ENCODE assay signal across 8 cellular contexts in the genomic region with DNA sequence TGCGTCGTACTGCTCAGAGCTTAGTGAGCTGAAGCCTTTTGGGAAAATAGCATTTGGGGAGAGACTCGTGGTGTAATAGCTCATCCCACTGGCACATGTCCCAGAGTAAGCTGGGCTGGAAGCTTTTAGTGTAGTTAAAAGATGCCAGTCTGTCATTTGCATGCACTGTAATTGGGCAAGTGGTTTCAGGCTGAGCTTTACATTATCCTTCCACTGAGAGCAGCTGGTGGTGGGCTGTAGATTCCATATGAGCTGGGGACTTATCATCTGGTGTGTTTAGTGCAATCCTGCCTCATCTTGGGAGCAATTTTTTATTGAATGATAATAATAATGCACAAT.
DNase-seq lines count a peak whose midpoint lies in the region; ATAC-seq and TF ChIP-seq lines count a peak whose summit lies in the region.

No MANE protein-coding gene starts in this region.

- H3K4me3 Mint-ChIP-seq in activated T-helper 2 cell treated with anti-CD3 and anti-CD28 coated beads, Interferon-gamma antibody, Interleukin-2, Interleukin-4, amounts not matched to agents 10 μg/mL and 5 μg/mL and 100 μg/mL, durations not matched to agents 14 hours and 24 hours and 36 hours (ENCODE audit: low read depth), result no peak overlapping the region
- no peak overlapping the region for H3K4me3 Mint-ChIP-seq in natural killer cell

- DNase-seq in GM03348 (ENCODE audit: low spot score), result peak; percentile 81
- DNase-seq in NCI-H82 treated with DMSO at 0.1 percent for 48 hours (lab: John Stamatoyannopoulos, UW; ENCODE audit: unreplicated experiment), result peak; percentile 99
- DNase-seq in fibroblast of peridontal ligament (ENCODE audit: extremely low read depth), result peak; percentile 96
- no peak for DNase-seq in GM20000 (ENCODE audit: low spot score)
- no peak for DNase-seq in activated T-helper 2 cell treated with anti-CD3 and anti-CD28 coated beads, Interferon-gamma antibody, Interleukin-2, Interleukin-4, amounts not matched to agents 10 μg/mL and 5 μg/mL and 100 μg/mL, durations not matched to agents 14 hours and 24 hours and 36 hours (ENCODE audit: low spot score)
- DNase-seq in natural killer cell, result no peak

- no peak overlapping the region for H3K9ac ChIP-seq in rectal smooth muscle tissue (ENCODE audit: low read length)

- no peaks in the 10 kb centered on the region for H3K27me3 Mint-ChIP-seq in activated T-helper 2 cell treated with anti-CD3 and anti-CD28 coated beads, Interferon-gamma antibody, Interleukin-2, Interleukin-4, amounts not matched to agents 10 μg/mL and 5 μg/mL and 100 μg/mL, durations not matched to agents 14 hours and 24 hours and 36 hours (ENCODE audit: low read depth)
- no peaks in the 10 kb centered on the region for H3K27me3 Mint-ChIP-seq in natural killer cell (ENCODE audit: low read depth in 2 of 2)

- H3K27ac Mint-ChIP-seq in activated T-helper 2 cell treated with anti-CD3 and anti-CD28 coated beads, Interferon-gamma antibody, Interleukin-2, Interleukin-4, amounts not matched to agents 10 μg/mL and 5 μg/mL and 100 μg/mL, durations not matched to agents 14 hours and 24 hours and 36 hours, result no peak overlapping the region
- no peak overlapping the region for H3K27ac Mint-ChIP-seq in natural killer cell

- H3K36me3 Mint-ChIP-seq in activated T-helper 2 cell treated with anti-CD3 and anti-CD28 coated beads, Interferon-gamma antibody, Interleukin-2, Interleukin-4, amounts not matched to agents 10 μg/mL and 5 μg/mL and 100 μg/mL, durations not matched to agents 14 hours and 24 hours and 36 hours (ENCODE audit: low read depth), result no peaks in the 10 kb centered on the region
- no peaks in the 10 kb centered on the region for H3K36me3 Mint-ChIP-seq in natural killer cell

- H3K27ac ChIP-seq in rectal smooth muscle tissue (ENCODE audit: low read depth, low read length), result peak overlapping the region; percentile 65

- peaks cover 25% of the 10 kb centered on the region for H3K4me1 ChIP-seq in rectal smooth muscle tissue (ENCODE audit: control insufficient read depth, insufficient read depth, low read length)

- intact Hi-C loops in activated T-helper 2 cell treated with anti-CD3 and anti-CD28 coated beads, Interferon-gamma antibody, Interleukin-2, Interleukin-4, amounts not matched to agents 10 μg/mL and 5 μg/mL and 100 μg/mL, durations not matched to agents 14 hours and 24 hours and 36 hours (cut with micrococcal nuclease), result no loop called here
- intact Hi-C loops in natural killer cell (cut with micrococcal nuclease), result no loop called here

- peaks cover 15% of the 10 kb centered on the region for H3K4me1 Mint-ChIP-seq in activated T-helper 2 cell treated with anti-CD3 and anti-CD28 coated beads, Interferon-gamma antibody, Interleukin-2, Interleukin-4, amounts not matched to agents 10 μg/mL and 5 μg/mL and 100 μg/mL, durations not matched to agents 14 hours and 24 hours and 36 hours (ENCODE audit: low read depth)
- H3K4me1 Mint-ChIP-seq in natural killer cell, result peaks cover 52 to 69% of the 10 kb centered on the region in 2 donors

- no peaks in the 10 kb centered on the region for H3K9me3 Mint-ChIP-seq in activated T-helper 2 cell treated with anti-CD3 and anti-CD28 coated beads, Interferon-gamma antibody, Interleukin-2, Interleukin-4, amounts not matched to agents 10 μg/mL and 5 μg/mL and 100 μg/mL, durations not matched to agents 14 hours and 24 hours and 36 hours
- no peaks in the 10 kb centered on the region for H3K9me3 Mint-ChIP-seq in natural killer cell

- H3K27me3 ChIP-seq in rectal smooth muscle tissue (ENCODE audit: control insufficient read depth, insufficient read depth, low read length), result no peaks in the 10 kb centered on the region

- no peak overlapping the region for H3K4me3 ChIP-seq in rectal smooth muscle tissue (ENCODE audit: low read length)

- H3K36me3 ChIP-seq in rectal smooth muscle tissue (ENCODE audit: control insufficient read depth, insufficient read depth, low read length), result no peaks in the 10 kb centered on the region

- ATAC-seq in natural killer cell (no peak), GM19467 (IDR thresholded peaks at IDR 0.05; ENCODE audit: unreplicated experiment) (no peak)

- TF ChIP-seq CTCF in GM20000 (IDR thresholded peaks at IDR 0.05; ENCODE audit: extremely low read depth, missing control alignments), result no peak
- no peak for TF ChIP-seq CTCF in natural killer cell (IDR thresholded peaks at IDR 0.05)

Comparison
In these comparisons a context has a peak if more than half of its experiments do, and no peak if none do; other contexts are left out.
1. DNase-seq: peak in GM03348 (single experiment), NCI-H82 treated with DMSO at 0.1 percent for 48 hours (single experiment) and fibroblast of peridontal ligament (single experiment); none in GM20000 (single experiment), activated T-helper 2 cell treated with anti-CD3 and anti-CD28 coated beads, Interferon-gamma antibody, Interleukin-2, Interleukin-4, amounts not matched to agents 10 μg/mL and 5 μg/mL and 100 μg/mL, durations not matched to agents 14 hours and 24 hours and 36 hours (single experiment) and natural killer cell (single experiment).